ENCODE assay signal across 1 cellular context in genomic region chr19:19643158-19644053, GRCh38.
TF ChIP-seq lines count a peak whose summit lies in the region.

Gene GMIP, minus strand, starts transcription at chr19:19643657. Its CDS starts 128 bp downstream, at chr19:19643529.

TF ChIP-seq in GM12878, 131 proteins besides CTCF, POLR2A, EP300 and RAD21 (continued from another document):
- no peak for TF ChIP-seq ATF2 (IDR thresholded peaks at IDR 0.05; ENCODE audit: low read length)
- TF ChIP-seq FOS (IDR thresholded peaks at IDR 0.05; ENCODE audit: borderline replicate concordance, extremely low read depth, insufficient read length) = no peak
- peak; percentile 56; the same call in 1 of the 2 replicates for TF ChIP-seq NBN (IDR thresholded peaks at IDR 0.05)
- TF ChIP-seq MYB (IDR thresholded peaks at IDR 0.05; ENCODE audit: borderline replicate concordance, low read depth, low read length) = no peak
- TF ChIP-seq TARDBP (IDR thresholded peaks at IDR 0.05; ENCODE audit: borderline replicate concordance) = 0 out of 2 replicates have a peak, but pooled peaks have one; percentile 34
- TF ChIP-seq MEF2A (IDR thresholded peaks at IDR 0.05; ENCODE audit: insufficient read depth, low read depth, low read length) = no peak
- no peak for TF ChIP-seq USF1 (IDR thresholded peaks at IDR 0.05; ENCODE audit: borderline replicate concordance, extremely low read length, insufficient read depth, low read depth, low read length)
